Comparison of ENCODE assay signal across 23 cellular contexts in the genomic region with DNA sequence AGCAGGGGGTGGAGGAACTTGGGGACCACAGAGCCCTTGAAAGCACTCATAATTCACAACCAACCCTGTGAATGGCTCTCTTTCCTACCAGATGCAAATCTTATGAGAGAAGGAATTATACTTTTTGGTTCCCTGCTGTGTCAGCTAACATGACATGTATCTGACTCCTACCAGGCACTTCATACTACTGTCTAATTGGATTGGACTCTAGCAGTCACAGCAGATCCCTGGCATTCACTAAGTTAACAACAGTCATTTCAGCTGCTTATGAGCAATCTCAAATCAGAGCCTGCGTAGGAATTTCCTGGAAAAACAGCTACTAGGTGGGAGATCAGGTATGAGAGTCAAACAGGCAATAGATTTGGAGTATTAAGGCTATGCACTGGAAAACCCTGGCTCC. TPM values are rescaled to one million over a fixed set of nuclear protein-coding genes. Genes with fewer than 3 reads are reported as not detected.
DNase-seq lines count a peak whose midpoint lies in the region; FAIRE-seq and TF ChIP-seq lines count a peak whose summit lies in the region.
"Had no signal": no experiment of that assay in that cellular context is flagged by ENCODE, and none has a peak within 500 bp of the region (broad histone marks: within the 10 kb centered on the region; RNA-seq: fewer than 3 reads in every experiment).

No MANE protein-coding gene starts in this region.

- DNase-seq in EH (ENCODE audit: low read depth) (peak; percentile 24), NCI-H69 (lab: John Stamatoyannopoulos, UW) (peak; percentile 22), chondrocyte (ENCODE audit: low spot score) (no peak), renal cortical epithelial cell (ENCODE audit: low read depth) (peak; percentile 81), putamen (ENCODE audit: low spot score) (no peak), GM13977 (ENCODE audit: low spot score) (no peak), GM19239 (ENCODE audit: insufficient read length, low spot score) (no peak)
- DNase-seq: activated CD4-positive, alpha-beta T cell treated with anti-CD3 and anti-CD28 coated beads, Interleukin-2, amount 50 U/mL, for 4 hours; adrenal gland; CD8-positive, alpha-beta memory T cell; effector CD8-positive, alpha-beta T cell; NCI-H774; occipital lobe; SJCRH30; stimulated activated CD4-positive, alpha-beta T cell treated with anti-CD3 and anti-CD28 coated beads, Interleukin-15, amount 100 ng/mL, for 24 hours had no signal

- TF ChIP-seq CTCF in chondrocyte (IDR thresholded peaks at IDR 0.05) (no peak), GM13977 (IDR thresholded peaks at IDR 0.05; ENCODE audit: extremely low read depth, insufficient read depth, missing control alignments) (no peak)

- in situ Hi-C loops in GM13977 (cut with MboI; ENCODE audit: low pct_unique_long_range_greater_than_20kb, low sequenced_read_pairs, unreplicated experiment) = loop anchor here (10.0 kb wide), 1 partner anchor 56 kb away; no protein-coding TSS in a partner anchor

- H3K9me3 Mint-ChIP-seq in chondrocyte (ENCODE audit: low read depth) = no peaks in the 10 kb centered on the region
- H3K9me3 Mint-ChIP-seq: CD8-positive, alpha-beta memory T cell had no signal

- no peaks in the 10 kb centered on the region for H3K27me3 Mint-ChIP-seq in chondrocyte (ENCODE audit: low read depth)

- H3K27ac Mint-ChIP-seq in chondrocyte (ENCODE audit: unreplicated experiment) = peak overlapping the region; percentile 71
- H3K27ac Mint-ChIP-seq: CD8-positive, alpha-beta memory T cell had no signal

- no peak for FAIRE-seq in GM19239 (lab: Jason Lieb, UNC)
- FAIRE-seq: keratinocyte had no signal

- peaks cover 74% of the 10 kb centered on the region for H3K4me1 Mint-ChIP-seq in chondrocyte (ENCODE audit: low read depth)
- H3K4me1 Mint-ChIP-seq: CD8-positive, alpha-beta memory T cell had no signal

- no peak overlapping the region for H3K4me3 Mint-ChIP-seq in chondrocyte (ENCODE audit: unreplicated experiment)
- H3K4me3 Mint-ChIP-seq: CD8-positive, alpha-beta memory T cell had no signal

- H3K36me3 Mint-ChIP-seq in chondrocyte (ENCODE audit: low read depth) = no peaks in the 10 kb centered on the region
- H3K36me3 Mint-ChIP-seq: CD8-positive, alpha-beta memory T cell had no signal

RNA-seq across cellular contexts. Expression of gene ENDOD1, which starts 11.1 kb away (rescaled TPM):
- total RNA-seq in chondrocyte (48.0 to 71.1 TPM (median 67.9 TPM) in 3 replicates), renal cortical epithelial cell (47.9 and 51.4 TPM in 2 replicates)

RNA-seq across cellular contexts. Expression of gene SRSF8, which starts 11.8 kb away (rescaled TPM):
- total RNA-seq in chondrocyte (45.2 to 48.6 TPM (median 45.5 TPM) in 3 replicates), renal cortical epithelial cell (11.8 and 34.4 TPM in 2 replicates)

RNA-seq across cellular contexts. Expression of gene KDM4F, which starts 29.3 kb away (rescaled TPM):
- total RNA-seq in chondrocyte = not detected in 3 replicates
- not detected in 2 replicates for total RNA-seq in renal cortical epithelial cell
- total RNA-seq: adrenal gland; CD8-positive, alpha-beta memory T cell; esophagus muscularis mucosa; lung microvascular endothelial cell; myocyte; occipital lobe; PC-9; sciatic nerve; SJCRH30; T-helper 1 cell treated with Interleukin-12 subunit alpha and Interleukin-12 subunit beta and Interleukin-4 antibody, amounts not matched to agents 30 ng/mL and 1 ng/mL, for 36 hours had no signal

RNA-seq across cellular contexts. Expression of gene KDM4E, which starts 53.5 kb away (rescaled TPM):
- total RNA-seq in chondrocyte = not detected in 3 replicates
- total RNA-seq in renal cortical epithelial cell = not detected in 2 replicates
- total RNA-seq: adrenal gland; CD8-positive, alpha-beta memory T cell; esophagus muscularis mucosa; gastroesophageal sphincter; lung microvascular endothelial cell; myocyte; occipital lobe; PC-9; sciatic nerve; SJCRH30; T-helper 1 cell treated with Interleukin-12 subunit alpha and Interleukin-12 subunit beta and Interleukin-4 antibody, amounts not matched to agents 30 ng/mL and 1 ng/mL, for 36 hours had no signal

Comparison
In these comparisons a context has a peak if more than half of its experiments do, and no peak if none do; other contexts are left out.
1. DNase-seq: peak in EH (single experiment), NCI-H69 (single experiment) and renal cortical epithelial cell (single experiment); none in chondrocyte (single experiment), putamen (single experiment), GM13977 (single experiment) and GM19239 (single experiment).